Comparison of ENCODE assay signal across 11 cellular contexts in genomic region chr11:87081358-87081757, GRCh38. TPM values are rescaled to one million over a fixed set of nuclear protein-coding genes. Genes with fewer than 3 reads are reported as not detected.
A peak's percentile ranks its signal among the peaks of the same experiment; 100 is the strongest.
DNase-seq lines count a peak whose midpoint lies in the region; ATAC-seq and TF ChIP-seq lines count a peak whose summit lies in the region.
"Had no signal": no experiment of that assay in that cellular context is flagged by ENCODE, and none has a peak within 500 bp of the region (broad histone marks: within the 10 kb centered on the region; RNA-seq: fewer than 3 reads in every experiment).

No MANE protein-coding gene starts in this region.

- H3K9me3 ChIP-seq in spleen (peaks cover 0 to 7% (median 0%) of the 10 kb centered on the region in 8 donors), upper lobe of left lung (no peaks in the 10 kb centered on the region)
- H3K9me3 ChIP-seq: thoracic aorta had no signal

- no peaks in the 10 kb centered on the region for H3K9me3 Mint-ChIP-seq in activated naive CD4-positive, alpha-beta T cell treated with anti-CD3 and anti-CD28 coated beads, Interleukin-2, amount 50 U/mL, for 24 hours
- H3K9me3 Mint-ChIP-seq in T-cell = no peaks in the 10 kb centered on the region

- 9 to 17% (median 12%) methylated on average over 3 of the region's 3 CpGs for WGBS in spleen, 5 donors
- WGBS in upper lobe of left lung, 2 donors = 28 to 34% methylated on average over 3 of the region's 3 CpGs

- H3K4me3 ChIP-seq in spleen (peak overlapping the region in 6 of 8 donors; percentile 17 to 57 (median 28)), upper lobe of left lung (peak overlapping the region in 1 of 4 donors; percentile 17)
- H3K4me3 ChIP-seq: BLaER1, thoracic aorta had no signal

- no peaks in the 10 kb centered on the region for H3K27me3 Mint-ChIP-seq in activated naive CD4-positive, alpha-beta T cell treated with anti-CD3 and anti-CD28 coated beads, Interleukin-2, amount 50 U/mL, for 24 hours
- no peaks in the 10 kb centered on the region for H3K27me3 Mint-ChIP-seq in T-cell

- H3K36me3 ChIP-seq in spleen (peaks cover 0 to 17% (median 6%) of the 10 kb centered on the region in 6 donors), upper lobe of left lung (peaks cover 0 to 9% (median under 1%) of the 10 kb centered on the region in 4 donors)

- no peak for TF ChIP-seq POLR2A in spleen (IDR thresholded peaks at IDR 0.05)
- TF ChIP-seq POLR2A in upper lobe of left lung (IDR thresholded peaks at IDR 0.05) = no peak

- peak overlapping the region; percentile 84 for H3K4me3 Mint-ChIP-seq in activated naive CD4-positive, alpha-beta T cell treated with anti-CD3 and anti-CD28 coated beads, Interleukin-2, amount 50 U/mL, for 24 hours
- peak overlapping the region; percentile 73 to 80 (median 76) for H3K4me3 Mint-ChIP-seq in T-cell

- intact Hi-C loops in spleen (cut with DNase I; ENCODE audit: low total_unique reads) = loop anchor here (10.0 kb wide), 1 partner anchor 47 kb away; the partner anchor contains the start of gene TMEM135

- POLR2A ChIA-PET in T-cell (lab: Charles Lee) = interaction anchor here (0.5 to 1.2 kb wide), 4 partner anchors 44 to 1136 kb away, joined by 4 to 16 read pairs (median 12); partner anchors contain the start of gene TMEM135 (in 2 of the 2)

- peak overlapping the region; percentile 96 for H3K27ac Mint-ChIP-seq in activated naive CD4-positive, alpha-beta T cell treated with anti-CD3 and anti-CD28 coated beads, Interleukin-2, amount 50 U/mL, for 24 hours
- peak overlapping the region; percentile 35 to 83 for H3K27ac Mint-ChIP-seq in T-cell

- no peak for DNase-seq in activated naive CD4-positive, alpha-beta T cell (lab: John Stamatoyannopoulos, UW)
- DNase-seq in T-cell (no peak), spleen (no peak), upper lobe of left lung (no peak), medulla oblongata (ENCODE audit: extremely low spot score) (no peak)
- DNase-seq in stimulated activated CD4-positive, alpha-beta T cell treated with anti-CD3 and anti-CD28 coated beads, Interleukin-4, amount 100 ng/mL, for 24 hours = no peak
- DNase-seq: NCI-H1417 treated with DMSO at 0.1 percent for 48 hours had no signal

- ATAC-seq in GM21786 (IDR thresholded peaks at IDR 0.05; ENCODE audit: unreplicated experiment) (peak; percentile 86), T-cell (replicated peaks in 1 of 4) (peak in 2 of 4 experiments; percentile 43 to 60), upper lobe of left lung (ENCODE audit: low FRiP score in 2 of 2) (no peak)

- H3K4me1 ChIP-seq in spleen (peaks cover 0 to 27% (median 9%) of the 10 kb centered on the region in 6 donors), upper lobe of left lung (peaks cover 0 to 8% (median 3%) of the 10 kb centered on the region in 4 donors)
- H3K4me1 ChIP-seq: BLaER1 had no signal

- CTCF ChIA-PET in T-cell (lab: Charles Lee) = interaction anchor here (0.6 to 1.4 kb wide), 10 partner anchors 11 to 842 kb away, joined by 3 to 9 read pairs (median 4); partner anchors contain the start of gene TMEM135 (in 1 of the 2)

- no peak for TF ChIP-seq EP300 in upper lobe of left lung (IDR thresholded peaks at IDR 0.05)

- H3K27ac ChIP-seq in spleen (peak overlapping the region in 7 of 8 donors; percentile 21 to 65 (median 59)), upper lobe of left lung (no peak overlapping the region)
- H3K27ac ChIP-seq: BLaER1, thoracic aorta had no signal

- peaks cover 17% of the 10 kb centered on the region for H3K36me3 Mint-ChIP-seq in activated naive CD4-positive, alpha-beta T cell treated with anti-CD3 and anti-CD28 coated beads, Interleukin-2, amount 50 U/mL, for 24 hours
- H3K36me3 Mint-ChIP-seq in T-cell = peaks cover 23% of the 10 kb centered on the region

- peaks cover 29% of the 10 kb centered on the region for H3K4me1 Mint-ChIP-seq in activated naive CD4-positive, alpha-beta T cell treated with anti-CD3 and anti-CD28 coated beads, Interleukin-2, amount 50 U/mL, for 24 hours
- H3K4me1 Mint-ChIP-seq in T-cell = peaks cover 25 to 30% (median 26%) of the 10 kb centered on the region in 3 donors

- no peak for TF ChIP-seq CTCF in spleen (IDR thresholded peaks at IDR 0.05 in 8 of 11, conservative IDR thresholded peaks at IDR 0.05 in 3 of 11)
- no peak for TF ChIP-seq CTCF in upper lobe of left lung (IDR thresholded peaks at IDR 0.05)

- H3K27me3 ChIP-seq in spleen (replicated peaks in 1 of 7) (no peaks in the 10 kb centered on the region), upper lobe of left lung (no peaks in the 10 kb centered on the region)
- H3K27me3 ChIP-seq: BLaER1 had no signal

RNA-seq across cellular contexts. Expression of gene TMEM135, which starts 43.6 kb away (rescaled TPM):
- 10 to 100 TPM in 4 of 5 donors, 1 to 10 TPM in 1; 6.3 to 20.8 (median 12.7) TPM for total RNA-seq in T-cell
- total RNA-seq in spleen = 10 to 100 TPM; 18.5 to 31.7 (median 22.9) TPM
- polyA plus RNA-seq in spleen = 1 to 10 TPM; 3.5 to 4.1 (median 3.6) TPM
- total RNA-seq in upper lobe of left lung = 10 to 100 TPM; 12.6 to 33.5 (median 19.1) TPM

Comparison
In these comparisons a context has a peak if more than half of its experiments do, and no peak if none do; other contexts are left out.
1. H3K27ac ChIP-seq: peak in spleen (7 of 8); none in upper lobe of left lung (0 of 4).